14 cellular contexts compared by ENCODE assay signal in the genomic region with DNA sequence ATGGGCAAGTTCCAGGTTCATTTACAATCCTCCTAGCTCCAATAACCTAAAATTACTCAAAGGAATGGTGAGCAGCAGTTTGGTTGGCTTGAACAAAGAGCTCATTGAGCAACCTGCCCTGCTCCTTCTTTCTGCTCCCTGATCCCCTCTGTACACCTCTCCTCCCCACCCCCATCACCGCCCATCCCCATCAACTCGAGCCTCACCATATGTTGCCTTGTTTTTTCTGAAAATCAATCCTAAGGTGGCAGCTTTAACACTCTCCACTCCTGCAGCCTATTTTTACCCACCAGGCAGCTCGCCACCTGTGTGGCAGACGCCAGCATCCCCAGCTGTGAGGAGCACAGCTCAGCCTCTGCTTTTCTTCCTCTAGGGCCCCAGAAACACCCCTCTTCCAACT.
A peak's percentile ranks its signal among the peaks of the same experiment; 100 is the strongest.
DNase-seq lines count a peak whose midpoint lies in the region; ATAC-seq and TF ChIP-seq lines count a peak whose summit lies in the region.
"Had no signal": no experiment of that assay in that cellular context is flagged by ENCODE, and none has a peak within 500 bp of the region (broad histone marks: within the 10 kb centered on the region; RNA-seq: fewer than 3 reads in every experiment).

No MANE protein-coding gene starts in this region.

- peak; percentile 59 for DNase-seq in DMS 273 (lab: John Stamatoyannopoulos, UW; ENCODE audit: unreplicated experiment)
- peak; percentile 41 for DNase-seq in NCI-H1694 treated with DMSO at 0.1 percent for 48 hours (lab: John Stamatoyannopoulos, UW)
- DNase-seq in NCI-H69 (lab: John Stamatoyannopoulos, UW) = peak; percentile 90
- no peak for DNase-seq in glutamatergic neuron
- DNase-seq in stimulated activated naive CD8-positive, alpha-beta T cell treated with anti-CD3 and anti-CD28 coated beads, Interleukin-15, Interleukin-2, amounts not matched to agents 100 U/mL and 50 U/mL, for 24 hours = no peak
- no peak for DNase-seq in NCI-H510A (lab: John Stamatoyannopoulos, UW)
- DNase-seq: ACHN; Calu3; CD4-positive, CD25-positive, alpha-beta regulatory T cell; DND-41; GDM1; GOT3; H9 had no signal

- no peak for TF ChIP-seq CTCF in glutamatergic neuron (IDR thresholded peaks at IDR 0.05; ENCODE audit: partially characterized antibody, unreplicated experiment)

- H3K4me1 Mint-ChIP-seq in glutamatergic neuron (ENCODE audit: low read depth, unreplicated experiment) = peaks cover 9% of the 10 kb centered on the region
- H3K4me1 Mint-ChIP-seq: CD4-positive, CD25-positive, alpha-beta regulatory T cell had no signal

- H3K27me3 Mint-ChIP-seq in glutamatergic neuron (ENCODE audit: unreplicated experiment) = peaks cover 3% of the 10 kb centered on the region
- H3K27me3 Mint-ChIP-seq: CD4-positive, CD25-positive, alpha-beta regulatory T cell had no signal

- ATAC-seq in stimulated activated naive CD8-positive, alpha-beta T cell treated with anti-CD3 and anti-CD28 coated beads, Interleukin-15, Interleukin-2, amounts not matched to agents 100 U/mL and 50 U/mL, for 24 hours = no peak
- no peak for ATAC-seq in GM21529 (IDR thresholded peaks at IDR 0.05; ENCODE audit: unreplicated experiment)

- peaks cover 1% of the 10 kb centered on the region for H3K36me3 Mint-ChIP-seq in glutamatergic neuron (ENCODE audit: unreplicated experiment)
- H3K36me3 Mint-ChIP-seq: CD4-positive, CD25-positive, alpha-beta regulatory T cell had no signal

- no peak overlapping the region for H3K4me3 Mint-ChIP-seq in glutamatergic neuron (ENCODE audit: unreplicated experiment)
- H3K4me3 Mint-ChIP-seq: CD4-positive, CD25-positive, alpha-beta regulatory T cell; H9 had no signal

- H3K27ac Mint-ChIP-seq in glutamatergic neuron (ENCODE audit: unreplicated experiment) = peak overlapping the region; percentile 39
- H3K27ac Mint-ChIP-seq: CD4-positive, CD25-positive, alpha-beta regulatory T cell; H9 had no signal

- peaks cover 7% of the 10 kb centered on the region for H3K9me3 Mint-ChIP-seq in glutamatergic neuron (ENCODE audit: unreplicated experiment)

Comparison
In these comparisons a context has a peak if more than half of its experiments do, and no peak if none do; other contexts are left out.
1. DNase-seq: peak in DMS 273 (single experiment), NCI-H1694 treated with DMSO at 0.1 percent for 48 hours (single experiment) and NCI-H69 (single experiment); none in glutamatergic neuron (single experiment), stimulated activated naive CD8-positive, alpha-beta T cell treated with anti-CD3 and anti-CD28 coated beads, Interleukin-15, Interleukin-2, amounts not matched to agents 100 U/mL and 50 U/mL, for 24 hours (single experiment) and NCI-H510A (single experiment).